ENCODE assay signal across 19 cellular contexts in the genomic region with DNA sequence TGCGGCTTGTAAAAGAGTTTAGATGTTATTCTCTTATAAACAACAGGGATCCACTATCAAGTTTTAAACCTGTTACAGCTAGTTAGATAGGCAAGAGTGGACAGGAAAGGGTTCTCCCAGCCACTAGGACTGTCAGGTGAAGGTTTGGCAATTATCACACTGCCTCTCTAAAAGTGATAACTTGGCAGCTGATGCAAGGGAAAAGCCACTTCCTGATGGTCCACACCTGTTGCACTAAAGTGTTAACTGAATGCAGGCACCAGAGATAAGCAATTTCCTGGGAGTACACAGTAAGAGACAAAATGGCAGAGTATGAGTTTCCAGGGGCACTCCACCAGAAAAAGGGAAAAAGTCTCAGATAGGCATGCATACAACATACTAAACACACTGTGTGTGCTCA.
DNase-seq lines count a peak whose midpoint lies in the region; ATAC-seq and TF ChIP-seq lines count a peak whose summit lies in the region.
"Had no signal": no experiment of that assay in that cellular context is flagged by ENCODE, and none has a peak within 500 bp of the region (broad histone marks: within the 10 kb centered on the region; RNA-seq: fewer than 3 reads in every experiment).

No MANE protein-coding gene starts in this region.

- H3K9me3 Mint-ChIP-seq in activated B cell treated with CpG ODN at 0.5 μM for 24 hours (peaks cover 20% of the 10 kb centered on the region), natural killer cell (no peaks in the 10 kb centered on the region)

- H3K27me3 Mint-ChIP-seq in activated B cell treated with CpG ODN at 0.5 μM for 24 hours = no peaks in the 10 kb centered on the region
- H3K27me3 Mint-ChIP-seq in natural killer cell (ENCODE audit: low read depth in 2 of 2) = no peaks in the 10 kb centered on the region
- H3K27me3 Mint-ChIP-seq: CD4-positive, CD25-positive, alpha-beta regulatory T cell had no signal

- no peaks in the 10 kb centered on the region for H4K20me1 ChIP-seq in BLaER1 treated with 17β-estradiol and CSF1 and Interleukin-3, amounts not matched to agents 10 nM and 100 nM

- TF ChIP-seq CTCF in activated B cell treated with CpG ODN at 0.5 μM for 24 hours (IDR thresholded peaks at IDR 0.05) (no peak), natural killer cell (IDR thresholded peaks at IDR 0.05) (no peak)

- H3K4me1 Mint-ChIP-seq in activated B cell treated with CpG ODN at 0.5 μM for 24 hours (peaks cover 88% of the 10 kb centered on the region), natural killer cell (peaks cover 74 to 85% of the 10 kb centered on the region in 2 donors)

- no peak overlapping the region for H3K9ac ChIP-seq in BLaER1 treated with 17β-estradiol and CSF1 and Interleukin-3, amounts not matched to agents 10 nM and 100 nM
- H3K9ac ChIP-seq: SK-N-SH had no signal

- H3K4me3 Mint-ChIP-seq in activated B cell treated with CpG ODN at 0.5 μM for 24 hours = no peak overlapping the region
- H3K4me3 Mint-ChIP-seq in natural killer cell = peak overlapping the region; percentile 38
- H3K4me3 Mint-ChIP-seq: GM23338 had no signal

- H3K36me3 Mint-ChIP-seq in activated B cell treated with CpG ODN at 0.5 μM for 24 hours (ENCODE audit: low read depth) (peaks cover 34% of the 10 kb centered on the region), natural killer cell (peaks cover 16% of the 10 kb centered on the region)

- H3K27ac Mint-ChIP-seq in activated B cell treated with CpG ODN at 0.5 μM for 24 hours = peak overlapping the region; percentile 50
- peak overlapping the region; percentile 33 to 65 for H3K27ac Mint-ChIP-seq in natural killer cell
- H3K27ac Mint-ChIP-seq: GM23338 had no signal

- H3K4me3 ChIP-seq in BLaER1 treated with 17β-estradiol and CSF1 and Interleukin-3, amounts not matched to agents 10 nM and 100 nM = 0 out of 20 replicates have a peak overlapping the region, but pooled peaks of 1 of the 10 experiments have one; percentile 5
- H3K4me3 ChIP-seq: GM23338, PC-9 had no signal

- H3K9me3 ChIP-seq in BLaER1 treated with 17β-estradiol and CSF1 and Interleukin-3, amounts not matched to agents 10 nM and 100 nM (replicated peaks in 1 of 11) = peaks cover 43 to 99% (median 79%) of the 10 kb centered on the region in 11 experiments
- H3K9me3 ChIP-seq: SK-N-SH had no signal

- no peaks in the 10 kb centered on the region for H3K27me3 ChIP-seq in BLaER1 treated with 17β-estradiol and CSF1 and Interleukin-3, amounts not matched to agents 10 nM and 100 nM

- POLR2A ChIA-PET in activated B cell treated with CpG ODN at 0.5 μM for 24 hours (lab: Charles Lee) = no interaction called here

- peaks cover 20 to 62% (median 34%) of the 10 kb centered on the region in 10 experiments for H3K4me1 ChIP-seq in BLaER1 treated with 17β-estradiol and CSF1 and Interleukin-3, amounts not matched to agents 10 nM and 100 nM

- DNase-seq in NCI-H1105 treated with DMSO at 0.1 percent for 48 hours (lab: John Stamatoyannopoulos, UW) (peak; percentile 63), activated B cell treated with CpG ODN at 0.5 μM for 24 hours (no peak), natural killer cell (no peak), kidney glomerular epithelial cell (lab: John Stamatoyannopoulos, UW) (no peak)
- no peak for DNase-seq in stimulated activated CD4-positive, alpha-beta T cell treated with anti-CD3 and anti-CD28 coated beads, Interleukin-4, amount 100 ng/mL, for 4 hours
- DNase-seq: Calu3; CD4-positive, CD25-positive, alpha-beta regulatory T cell; DMS79 treated with DMSO at 0.1 percent for 48 hours; GDM1; NCI-H1092; NCI-H1930; NCI-H524; SK-N-SH had no signal

- 0 out of 22 replicates have a peak overlapping the region, but pooled peaks of 2 of the 11 experiments have one; percentile 10 to 14 for H3K27ac ChIP-seq in BLaER1 treated with 17β-estradiol and CSF1 and Interleukin-3, amounts not matched to agents 10 nM and 100 nM
- H3K27ac ChIP-seq: PC-9 had no signal

- H3K36me3 ChIP-seq in BLaER1 treated with 17β-estradiol and CSF1 and Interleukin-3, amounts not matched to agents 10 nM and 100 nM = peaks cover 0 to 98% (median 46%) of the 10 kb centered on the region in 11 experiments; a peak in 19 of 22 replicates

- ATAC-seq in activated B cell treated with CpG ODN at 0.5 μM for 24 hours (ENCODE audit: low read depth) (no peak), natural killer cell (no peak), SK-N-SH treated with all-trans-retinoic acid at 6 μM for 48 hours (no peak), GM19023 (IDR thresholded peaks at IDR 0.05; ENCODE audit: unreplicated experiment) (no peak)
- ATAC-seq: GM23338, Right ventricle myocardium inferior had no signal

- intact Hi-C loops in activated B cell treated with CpG ODN at 0.5 μM for 24 hours (cut with micrococcal nuclease) = no loop called here
- intact Hi-C loops in natural killer cell (cut with micrococcal nuclease) = no loop called here

- H3K4me2 ChIP-seq in BLaER1 treated with 17β-estradiol and CSF1 and Interleukin-3, amounts not matched to agents 10 nM and 100 nM = peak overlapping the region in 6 of 11 experiments; percentile 2 to 27 (median 22); a peak in 7 of 22 replicates
- H3K4me2 ChIP-seq: GM23338, PC-9, SK-N-SH had no signal

- CTCF ChIA-PET in activated B cell treated with CpG ODN at 0.5 μM for 24 hours (lab: Charles Lee) = no interaction called here

TF ChIP-seq in SK-N-SH treated with all-trans-retinoic acid at 6 μM for 48 hours, 23 proteins besides CTCF, POLR2A, EP300 and RAD21:
- TF ChIP-seq, protein P1, sequence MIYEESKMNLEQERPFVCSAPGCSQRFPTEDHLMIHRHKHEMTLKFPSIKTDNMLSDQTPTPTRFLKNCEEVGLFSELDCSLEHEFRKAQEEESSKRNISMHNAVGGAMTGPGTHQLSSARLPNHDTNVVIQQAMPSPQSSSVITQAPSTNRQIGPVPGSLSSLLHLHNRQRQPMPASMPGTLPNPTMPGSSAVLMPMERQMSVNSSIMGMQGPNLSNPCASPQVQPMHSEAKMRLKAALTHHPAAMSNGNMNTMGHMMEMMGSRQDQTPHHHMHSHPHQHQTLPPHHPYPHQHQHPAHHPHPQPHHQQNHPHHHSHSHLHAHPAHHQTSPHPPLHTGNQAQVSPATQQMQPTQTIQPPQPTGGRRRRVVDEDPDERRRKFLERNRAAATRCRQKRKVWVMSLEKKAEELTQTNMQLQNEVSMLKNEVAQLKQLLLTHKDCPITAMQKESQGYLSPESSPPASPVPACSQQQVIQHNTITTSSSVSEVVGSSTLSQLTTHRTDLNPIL (CRISPR knock-in tag; IDR thresholded peaks at IDR 0.05; ENCODE audit: low read depth) = no peak
- TF ChIP-seq ARNTL (CRISPR knock-in tag; IDR thresholded peaks at IDR 0.05; ENCODE audit: borderline replicate concordance, low read depth) (no peak), ZFP30 (CRISPR knock-in tag; IDR thresholded peaks at IDR 0.05) (no peak)
